In the genomic region with DNA sequence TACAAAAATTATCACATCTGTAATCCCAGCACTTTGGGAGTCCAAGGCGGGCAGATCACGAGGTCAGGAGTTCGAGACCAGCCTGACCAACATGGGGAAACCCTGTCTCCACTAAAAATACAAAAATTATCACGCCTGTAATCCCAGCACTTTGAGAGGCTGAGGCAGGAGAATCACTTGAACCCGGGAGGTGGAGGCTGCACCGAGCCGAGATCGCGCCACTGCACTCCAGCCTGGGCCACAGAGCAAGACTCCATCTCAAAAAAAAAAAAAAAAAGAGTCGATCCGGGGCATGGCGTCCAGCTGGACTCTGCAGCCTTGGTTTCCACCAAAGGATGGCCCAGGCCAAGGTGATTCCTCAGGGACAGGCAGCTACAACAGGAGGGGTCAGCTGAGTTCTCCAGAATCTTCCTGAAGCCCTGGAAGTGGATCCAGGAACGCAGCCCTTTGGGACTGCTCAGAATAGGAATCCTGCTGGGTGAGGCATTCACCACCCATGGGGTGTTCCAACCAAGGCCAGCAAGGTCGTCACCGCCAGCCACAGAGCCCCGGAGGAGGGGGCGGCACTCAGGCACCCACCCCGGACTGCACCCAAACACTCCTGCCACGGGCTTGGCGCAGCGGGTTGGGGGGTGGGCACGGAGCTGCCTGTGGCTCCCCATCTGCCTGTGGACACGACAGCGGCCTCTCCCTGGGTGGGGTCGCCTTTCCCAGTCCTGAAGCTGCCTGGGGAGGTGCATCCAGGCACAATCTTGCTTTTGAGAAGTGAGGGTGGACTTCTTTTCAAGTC, we compare ENCODE assay signal across 26 cellular contexts. TPM values are rescaled to one million over a fixed set of nuclear protein-coding genes. Genes with fewer than 3 reads are reported as not detected.
DNase-seq lines count a peak whose midpoint lies in the region; ATAC-seq, FAIRE-seq and TF ChIP-seq lines count a peak whose summit lies in the region.
"Had no signal": no experiment of that assay in that cellular context is flagged by ENCODE, and none has a peak within 500 bp of the region (broad histone marks: within the 10 kb centered on the region; RNA-seq: fewer than 3 reads in every experiment).

No MANE protein-coding gene starts in this region.

- ATAC-seq in Right ventricle myocardium inferior, result no peak
- ATAC-seq: GM12878 had no signal

- H3K4me1 ChIP-seq in left ventricle myocardium inferior (no peaks in the 10 kb centered on the region), MM.1S (ENCODE audit: low read length) (no peaks in the 10 kb centered on the region), H1 (replicated peaks in 1 of 4; ENCODE audit: control insufficient read depth in 3 of 4, insufficient read depth in 4 of 4, low read length in 3 of 4) (peaks cover 0 to 15% (median 10%) of the 10 kb centered on the region in 4 experiments; a peak in 6 of 7 replicates), neuronal stem cell (ENCODE audit: control insufficient read depth in 2 of 2, insufficient read depth in 1 of 2, low read depth in 1 of 2, low read length in 2 of 2) (no peaks in the 10 kb centered on the region)
- H3K4me1 ChIP-seq: HAP-1 had no signal

- no peak for TF ChIP-seq RAD21 in H1 (IDR thresholded peaks at IDR 0.05 in 1 of 2, conservative IDR thresholded peaks at IDR 0.05 in 1 of 2; ENCODE audit: low read depth in 2 of 2, low read length in 2 of 2)

- no peaks in the 10 kb centered on the region for H3K36me3 ChIP-seq in left ventricle myocardium inferior
- no peaks in the 10 kb centered on the region for H3K36me3 ChIP-seq in MM.1S (replicated peaks; ENCODE audit: insufficient read depth, low read length)
- H3K36me3 ChIP-seq in H1 (ENCODE audit: control insufficient read depth in 2 of 4, insufficient read depth in 4 of 4, low read length in 3 of 4), result no peaks in the 10 kb centered on the region; a peak in 1 of 8 replicates
- H3K36me3 ChIP-seq in neuronal stem cell (replicated peaks in 1 of 2; ENCODE audit: control insufficient read depth in 2 of 2, insufficient read depth in 2 of 2, low read length in 2 of 2), result no peaks in the 10 kb centered on the region
- H3K36me3 ChIP-seq: BLaER1, HAP-1 had no signal

- no peaks in the 10 kb centered on the region for H3K9me2 ChIP-seq in MM.1S (replicated peaks; ENCODE audit: insufficient read depth, low read length)

- H3K27ac ChIP-seq in left ventricle myocardium inferior (replicated peaks) (no peak overlapping the region), MM.1S (ENCODE audit: low read length) (no peak overlapping the region), H1 (ENCODE audit: low read depth, low read length) (no peak overlapping the region), neuronal stem cell (replicated peaks; ENCODE audit: low read length) (no peak overlapping the region)
- H3K27ac ChIP-seq: 22Rv1, BLaER1, C4-2B, GM23248 had no signal

- no peak overlapping the region for H2BK15ac ChIP-seq in H1 (ENCODE audit: low read length)
- no peak overlapping the region for H2BK15ac ChIP-seq in neuronal stem cell (ENCODE audit: low read length)

- H3K27me3 ChIP-seq in left ventricle myocardium inferior (ENCODE audit: low read depth) (peaks cover 68% of the 10 kb centered on the region), MM.1S (replicated peaks; ENCODE audit: insufficient read depth, low read length) (peaks cover 35% of the 10 kb centered on the region), H1 (replicated peaks in 1 of 4; ENCODE audit: control insufficient read depth in 3 of 4, extremely low read depth in 1 of 4, insufficient read depth in 3 of 4, low read length in 3 of 4) (no peaks in the 10 kb centered on the region), neuronal stem cell (ENCODE audit: control insufficient read depth in 3 of 3, insufficient read depth in 3 of 3, low read depth in 1 of 3, low read length in 3 of 3) (peaks cover 0 to 27% (median 10%) of the 10 kb centered on the region in 3 experiments)

- H3K9me3 ChIP-seq in left ventricle myocardium inferior (replicated peaks) (no peaks in the 10 kb centered on the region), MM.1S (replicated peaks; ENCODE audit: insufficient read depth, low read length) (no peaks in the 10 kb centered on the region), H1 (ENCODE audit: insufficient read depth in 2 of 2, low read depth in 1 of 2, low read length in 1 of 2) (peaks cover 0 to 4% of the 10 kb centered on the region in 2 experiments; a peak in 1 of 4 replicates), neuronal stem cell (replicated peaks in 1 of 2; ENCODE audit: control insufficient read depth in 2 of 2, insufficient read depth in 1 of 2, low read depth in 1 of 2, low read length in 2 of 2) (peaks cover 0 to 4% of the 10 kb centered on the region in 2 donors)
- H3K9me3 ChIP-seq: BLaER1, HAP-1 had no signal

- H2BK20ac ChIP-seq in H1 (ENCODE audit: low read length), result no peak overlapping the region

- H2BK12ac ChIP-seq in H1 (ENCODE audit: low read depth, low read length) (peak overlapping the region; percentile 6; the same call in 1 of the 2 replicates), neuronal stem cell (ENCODE audit: low read length) (no peak overlapping the region)

- H3K4ac ChIP-seq in H1 (replicated peaks; ENCODE audit: insufficient read length, low read depth, low read length), result no peak overlapping the region
- H3K4ac ChIP-seq in neuronal stem cell (ENCODE audit: low read length), result peak overlapping the region; percentile 11

- DNase-seq in Right ventricle myocardium inferior (ENCODE audit: missing footprints), result peak; percentile 57
- no peak for DNase-seq in left ventricle myocardium inferior
- no peak for DNase-seq in MM.1S
- no peak for DNase-seq in H1 (ENCODE audit: low read depth in 1 of 2, low spot score in 2 of 2)
- no peak for DNase-seq in neuronal stem cell (ENCODE audit: low spot score)
- DNase-seq in cortex of kidney (lab: John Stamatoyannopoulos, UW), result no peak
- DNase-seq in SHP77 treated with DMSO at 0.1 percent for 48 hours (lab: John Stamatoyannopoulos, UW), result no peak
- no peak for DNase-seq in stimulated activated CD8-positive, alpha-beta memory T cell treated with anti-CD3 and anti-CD28 coated beads, Interleukin-4, amount 100 ng/mL, for 48 hours
- DNase-seq: CD4-positive, alpha-beta T cell; CD8-positive, alpha-beta memory T cell; DMS 273 treated with DMSO at 0.1 percent for 48 hours; DMS79; EL; GDM1; GM23248 had no signal

- H3K4me2 ChIP-seq in MM.1S (ENCODE audit: low read depth, low read length) (peak overlapping the region; percentile 47; the same call in 1 of the 2 replicates), H1 (ENCODE audit: insufficient read depth in 1 of 2, low read depth in 2 of 2, low read length in 2 of 2) (no peak overlapping the region), neuronal stem cell (ENCODE audit: insufficient read depth, low read length, poor library complexity, severe bottlenecking) (no peak overlapping the region)

- no peaks in the 10 kb centered on the region for H3K79me2 ChIP-seq in MM.1S (ENCODE audit: low read length)
- no peaks in the 10 kb centered on the region for H3K79me2 ChIP-seq in H1 (ENCODE audit: control insufficient read depth in 1 of 2, insufficient read depth in 2 of 2, low read length in 2 of 2)

- no peak overlapping the region for H3K14ac ChIP-seq in H1 (ENCODE audit: insufficient read length)
- H3K14ac ChIP-seq in neuronal stem cell (ENCODE audit: low read length), result peak overlapping the region; percentile 38

- H4K8ac ChIP-seq in H1 (ENCODE audit: extremely low read depth, insufficient read depth, low read length) (no peak overlapping the region; the same call in 1 of the 2 replicates), neuronal stem cell (ENCODE audit: low read depth, low read length) (no peak overlapping the region)

- no peaks in the 10 kb centered on the region for H3F3A ChIP-seq in MM.1S (ENCODE audit: insufficient read depth, low read length)

- H4K5ac ChIP-seq in H1 (ENCODE audit: insufficient read length, low read depth, low read length), result no peak overlapping the region

- no peak for TF ChIP-seq EP300 in H1 (IDR thresholded peaks at IDR 0.05; ENCODE audit: borderline replicate concordance in 1 of 2, low read depth in 2 of 2, low read length in 2 of 2)

- H4K91ac ChIP-seq in H1 (replicated peaks; ENCODE audit: insufficient read length, low read length) (no peak overlapping the region), neuronal stem cell (ENCODE audit: low read depth, low read length, poor library complexity) (peak overlapping the region; percentile 30)

- H3K18ac ChIP-seq in H1 (ENCODE audit: extremely low read depth, low read length) (no peak overlapping the region), neuronal stem cell (ENCODE audit: low read length) (peak overlapping the region; percentile 38)

- H4K20me1 ChIP-seq in MM.1S (ENCODE audit: insufficient read depth, low read length) (no peaks in the 10 kb centered on the region), H1 (replicated peaks in 1 of 2; ENCODE audit: control insufficient read depth in 1 of 2, insufficient read depth in 2 of 2, low read length in 2 of 2) (peaks cover 0 to 3% of the 10 kb centered on the region in 2 experiments)

- no peak for FAIRE-seq in H1 (lab: Jason Lieb, UNC)
- FAIRE-seq: A204.1, D721Med, GM12878, GM19239, H54 had no signal

- H3K9ac ChIP-seq in MM.1S (ENCODE audit: low read length), result no peak overlapping the region
- no peak overlapping the region for H3K9ac ChIP-seq in H1 (replicated peaks in 1 of 4; ENCODE audit: extremely low read depth in 1 of 4, low read depth in 3 of 4, low read length in 3 of 4)
- H3K9ac ChIP-seq in neuronal stem cell (ENCODE audit: low read depth, low read length, poor library complexity), result no peak overlapping the region
- H3K9ac ChIP-seq: BLaER1, GM23248 had no signal

- H3K79me1 ChIP-seq in H1 (ENCODE audit: low read depth, low read length) (no peaks in the 10 kb centered on the region), neuronal stem cell (ENCODE audit: low read depth, low read length) (no peaks in the 10 kb centered on the region)

- no peak overlapping the region for H2BK5ac ChIP-seq in H1 (ENCODE audit: low read depth, low read length)
- no peak overlapping the region for H2BK5ac ChIP-seq in neuronal stem cell (ENCODE audit: low read length)

- H2AFZ ChIP-seq in MM.1S (ENCODE audit: low read length), result no peak overlapping the region
- H2AFZ ChIP-seq in H1 (ENCODE audit: low read length), result no peak overlapping the region
- no peak overlapping the region for H2AFZ ChIP-seq in neuronal stem cell (ENCODE audit: low read length)
- H2AFZ ChIP-seq: GM23248 had no signal

- H2BK120ac ChIP-seq in H1 (replicated peaks; ENCODE audit: low read depth, low read length) (no peak overlapping the region), neuronal stem cell (ENCODE audit: low read depth, low read length) (no peak overlapping the region)

- TF ChIP-seq CTCF in left ventricle myocardium inferior (IDR thresholded peaks at IDR 0.05; ENCODE audit: borderline replicate concordance) (no peak), MM.1S (IDR thresholded peaks at IDR 0.05; ENCODE audit: low read length) (no peak), H1 (IDR thresholded peaks at IDR 0.05; ENCODE audit: control extremely low read depth in 1 of 3, insufficient read depth in 1 of 3, low read depth in 1 of 3, low read length in 3 of 3) (no peak)

- POLR2A ChIA-PET in H1 (lab: Charles Lee; ENCODE audit: partially characterized antibody), result interaction anchor here (1.2 to 1.7 kb wide), 4 partner anchors 7 to 89 kb away, joined by 3 to 8 read pairs (median 3); no protein-coding TSS in a partner anchor

- CTCF ChIA-PET in H1 (lab: Charles Lee; ENCODE audit: partially characterized antibody), result interaction anchor here (2.0 to 2.6 kb wide), 2 partner anchors 58 to 75 kb away, joined by 10 to 14 read pairs; partner anchors contain the start of gene KNDC1

- no peak overlapping the region for H3K23ac ChIP-seq in H1 (ENCODE audit: insufficient read length)
- peak overlapping the region; percentile 55 for H3K23ac ChIP-seq in neuronal stem cell (ENCODE audit: low read depth, low read length, poor library complexity)

- WGBS in H1 (ENCODE audit: extremely low coverage in 1 of 2, insufficient coverage in 1 of 2, insufficient read length in 1 of 2, insufficient replicate concordance in 2 of 2, low coverage in 1 of 2, low lambda C conversion rate in 2 of 2, missing lambda C conversion rate in 1 of 2), 2 experiments, result 88% methylated on average over 21 of the region's 25 CpGs; no CpG with 5 or more reads in 1 of the 2 experiments
- WGBS in neuronal stem cell (ENCODE audit: extremely low coverage in 2 of 2, insufficient read length in 2 of 2, insufficient replicate concordance in 1 of 2), 2 donors, result no CpG with 5 or more reads among the region's 25 CpGs

- intact Hi-C loops in Right ventricle myocardium inferior (cut with DNase I), result no loop called here
- intact Hi-C loops in left ventricle myocardium inferior (cut with micrococcal nuclease), result no loop called here

- H3K4me3 ChIP-seq in left ventricle myocardium inferior (no peak overlapping the region), MM.1S (ENCODE audit: low read length) (no peak overlapping the region), H1 (ENCODE audit: extremely low read depth in 1 of 4, insufficient read depth in 2 of 4, low read depth in 3 of 4, low read length in 4 of 4) (no peak overlapping the region), neuronal stem cell (ENCODE audit: low read length in 2 of 2) (no peak overlapping the region)
- H3K4me3 ChIP-seq: BLaER1, GM12878, GM23248, HAP-1 had no signal

- no peaks in the 10 kb centered on the region; the same call in 1 of the 2 replicates for H3K23me2 ChIP-seq in H1 (ENCODE audit: low read depth, low read length)

- H3K56ac ChIP-seq in H1 (replicated peaks; ENCODE audit: insufficient read length, low read depth, low read length), result no peak overlapping the region

- TF ChIP-seq POLR2A in H1 (IDR thresholded peaks at IDR 0.05; ENCODE audit: control extremely low read depth in 1 of 2, low read depth in 2 of 2, low read length in 2 of 2), result no peak

- no peak overlapping the region for H2AK5ac ChIP-seq in H1 (ENCODE audit: low read depth, low read length)
- peak overlapping the region; percentile 63 for H2AK5ac ChIP-seq in neuronal stem cell (ENCODE audit: low read depth, low read length)

RNA-seq across cellular contexts. Expression of gene UTF1, which starts 12.0 kb away (rescaled TPM):
- total RNA-seq in Right ventricle myocardium inferior (not detected), left ventricle myocardium inferior (not detected)
- total RNA-seq in H1 (2021; fragmentation: NEBNext Ultra II Directional; extraction: Animal tissue kit (Norgen Biotek cat#: 25700)), result 21.7 and 21.8 TPM in 2 replicates
- 0.47 and 0.97 TPM in 2 replicates for polyA plus RNA-seq in H1 (2011; rRNA removed)
- polyA plus RNA-seq in H1 (2011; cell fraction: cytosol; rRNA removed), result 0.56 TPM
- polyA plus RNA-seq in H1 (2011; cell fraction: nucleus; rRNA removed), result 3.0 TPM
- polyA plus RNA-seq in H1 (2012, experiment 1 of 2), result 4.6 to 12.2 TPM (median 10.6 TPM) in 4 replicates
- polyA plus RNA-seq in H1 (2012, experiment 2 of 2), result 0.80 TPM
- polyA plus RNA-seq in H1 (2013, experiment 1 of 2), result 23.8 TPM
- 24.8 TPM for polyA plus RNA-seq in H1 (2013, experiment 2 of 2)
- polyA minus RNA-seq in H1 (2011; rRNA and poly(A)+ RNA removed), result not detected in 2 replicates
- polyA minus RNA-seq in H1 (2011; cell fraction: cytosol; rRNA and poly(A)+ RNA removed), result 6.3 TPM
- polyA minus RNA-seq in H1 (2011; cell fraction: nucleus; rRNA and poly(A)+ RNA removed), result 4.3 TPM
- 0.35 TPM for polyA plus RNA-seq in neuronal stem cell (2013, experiment 1 of 2)
- polyA plus RNA-seq in neuronal stem cell (2013, experiment 2 of 2), result 0.33 TPM
- total RNA-seq: CD4-positive, alpha-beta T cell; CD8-positive, alpha-beta memory T cell; GM12878; GM23248 had no signal
- polyA plus RNA-seq: AG04450; CD8-positive, alpha-beta memory T cell; GM12878; GM23248 had no signal

RNA-seq across cellular contexts. Expression of gene VENTX, which starts 19.7 kb away (rescaled TPM):
- total RNA-seq in Right ventricle myocardium inferior, result 0.54 TPM
- 0.33 TPM for total RNA-seq in left ventricle myocardium inferior
- 4.7 and 5.6 TPM in 2 replicates for total RNA-seq in H1 (2021; fragmentation: NEBNext Ultra II Directional; extraction: Animal tissue kit (Norgen Biotek cat#: 25700))
- 5.6 and 7.8 TPM in 2 replicates for polyA plus RNA-seq in H1 (2011; rRNA removed)
- 4.6 TPM for polyA plus RNA-seq in H1 (2011; cell fraction: cytosol; rRNA removed)
- polyA plus RNA-seq in H1 (2011; cell fraction: nucleus; rRNA removed), result 17.4 TPM
- 3.4 to 5.9 TPM (median 5.1 TPM) in 4 replicates for polyA plus RNA-seq in H1 (2012, experiment 1 of 2)
- 3.8 TPM for polyA plus RNA-seq in H1 (2012, experiment 2 of 2)
- 3.8 TPM for polyA plus RNA-seq in H1 (2013, experiment 1 of 2)
- 3.5 TPM for polyA plus RNA-seq in H1 (2013, experiment 2 of 2)
- 1.6 and 1.7 TPM in 2 replicates for polyA minus RNA-seq in H1 (2011; rRNA and poly(A)+ RNA removed)
- 5.8 TPM for polyA minus RNA-seq in H1 (2011; cell fraction: cytosol; rRNA and poly(A)+ RNA removed)
- polyA minus RNA-seq in H1 (2011; cell fraction: nucleus; rRNA and poly(A)+ RNA removed), result 6.0 TPM
- polyA plus RNA-seq in neuronal stem cell (2013, experiment 1 of 2), result 0.42 TPM
- polyA plus RNA-seq in neuronal stem cell (2013, experiment 2 of 2), result 0.35 TPM
- total RNA-seq: B cell; CD8-positive, alpha-beta memory T cell; GM12878; GM23248 had no signal
- polyA plus RNA-seq: AG04450; CD8-positive, alpha-beta memory T cell; GM23248 had no signal

RNA-seq across cellular contexts. Expression of gene KNDC1, which starts 58.0 kb away (rescaled TPM):
- total RNA-seq in Right ventricle myocardium inferior (not detected), left ventricle myocardium inferior (0.11 TPM)
- total RNA-seq in H1 (2021; fragmentation: NEBNext Ultra II Directional; extraction: Animal tissue kit (Norgen Biotek cat#: 25700)), result 16.7 and 19.3 TPM in 2 replicates
- 7.5 and 10.4 TPM in 2 replicates for polyA plus RNA-seq in H1 (2011; rRNA removed)
- polyA plus RNA-seq in H1 (2011; cell fraction: cytosol; rRNA removed), result 8.2 TPM
- 24.2 TPM for polyA plus RNA-seq in H1 (2011; cell fraction: nucleus; rRNA removed)
- 10.6 to 18.0 TPM (median 14.3 TPM) in 4 replicates for polyA plus RNA-seq in H1 (2012, experiment 1 of 2)
- 7.0 TPM for polyA plus RNA-seq in H1 (2012, experiment 2 of 2)
- 6.2 TPM for polyA plus RNA-seq in H1 (2013, experiment 1 of 2)
- 5.8 TPM for polyA plus RNA-seq in H1 (2013, experiment 2 of 2)
- 14.2 and 17.3 TPM in 2 replicates for polyA minus RNA-seq in H1 (2011; rRNA and poly(A)+ RNA removed)
- 9.8 TPM for polyA minus RNA-seq in H1 (2011; cell fraction: cytosol; rRNA and poly(A)+ RNA removed)
- polyA minus RNA-seq in H1 (2011; cell fraction: nucleus; rRNA and poly(A)+ RNA removed), result 27.6 TPM
- polyA plus RNA-seq in neuronal stem cell (2013, experiment 1 of 2), result 6.4 TPM
- polyA plus RNA-seq in neuronal stem cell (2013, experiment 2 of 2), result 6.1 TPM
- total RNA-seq: CD4-positive, alpha-beta T cell; CD8-positive, alpha-beta memory T cell had no signal

RNA-seq across cellular contexts. Expression of gene ADAM8, which starts 58.7 kb away (rescaled TPM):
- total RNA-seq in Right ventricle myocardium inferior (2.0 TPM), left ventricle myocardium inferior (1.4 TPM)
- 4.4 and 4.6 TPM in 2 replicates for total RNA-seq in H1 (2021; fragmentation: NEBNext Ultra II Directional; extraction: Animal tissue kit (Norgen Biotek cat#: 25700))
- polyA plus RNA-seq in H1 (2011; rRNA removed), result 4.6 and 6.0 TPM in 2 replicates
- 3.4 TPM for polyA plus RNA-seq in H1 (2011; cell fraction: cytosol; rRNA removed)
- 24.5 TPM for polyA plus RNA-seq in H1 (2011; cell fraction: nucleus; rRNA removed)
- polyA plus RNA-seq in H1 (2012, experiment 1 of 2), result 1.7 to 3.4 TPM (median 2.6 TPM) in 4 replicates
- 1.7 TPM for polyA plus RNA-seq in H1 (2012, experiment 2 of 2)
- polyA plus RNA-seq in H1 (2013, experiment 1 of 2), result 3.5 TPM
- polyA plus RNA-seq in H1 (2013, experiment 2 of 2), result 3.1 TPM
- 2.2 and 2.5 TPM in 2 replicates for polyA minus RNA-seq in H1 (2011; rRNA and poly(A)+ RNA removed)
- polyA minus RNA-seq in H1 (2011; cell fraction: cytosol; rRNA and poly(A)+ RNA removed), result 3.8 TPM
- polyA minus RNA-seq in H1 (2011; cell fraction: nucleus; rRNA and poly(A)+ RNA removed), result 10.3 TPM
- 1.1 TPM for polyA plus RNA-seq in neuronal stem cell (2013, experiment 1 of 2)
- 1.3 TPM for polyA plus RNA-seq in neuronal stem cell (2013, experiment 2 of 2)
- polyA plus RNA-seq: GM23248 had no signal

Comparison
In these comparisons a context has a peak if more than half of its experiments do, and no peak if none do; other contexts are left out.
1. RNA of gene UTF1, which starts 12.0 kb away (total RNA-seq): 21.7 to 21.8 TPM in H1; not detected in Right ventricle myocardium inferior (single experiment) and not detected in left ventricle myocardium inferior (single experiment); every median in the first group is over 10 times any median in the second.
2. RNA of gene KNDC1, which starts 58.0 kb away (total RNA-seq): 16.7 to 19.3 TPM in H1; 0.11 TPM in left ventricle myocardium inferior (single experiment) and not detected in Right ventricle myocardium inferior (single experiment); every median in the first group is over 10 times any median in the second.